In the genomic region with DNA sequence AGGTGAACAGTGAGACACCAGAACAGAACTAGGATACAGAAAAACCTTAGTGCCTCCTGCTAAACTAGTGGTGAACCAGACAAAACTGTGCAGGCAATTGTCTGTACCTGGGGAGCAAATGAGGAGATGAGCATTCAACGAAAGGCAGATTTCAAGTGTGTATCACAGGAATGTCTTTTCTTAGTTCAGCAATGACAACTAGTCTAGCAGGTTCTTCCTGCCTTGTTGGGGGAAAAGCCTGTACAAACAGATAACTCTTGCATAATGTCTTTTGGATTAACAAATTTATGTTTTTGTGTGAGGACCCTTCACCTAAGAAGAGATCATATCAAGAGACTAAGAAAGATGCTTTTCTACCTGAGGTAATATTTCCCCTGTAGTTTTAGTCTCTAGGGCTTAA, we compare ENCODE assay signal across 31 cellular contexts. TPM values are rescaled to one million over a fixed set of nuclear protein-coding genes. Genes with fewer than 3 reads are reported as not detected.
DNase-seq lines count a peak whose midpoint lies in the region; ATAC-seq, FAIRE-seq and TF ChIP-seq lines count a peak whose summit lies in the region.
"Had no signal": no experiment of that assay in that cellular context is flagged by ENCODE, and none has a peak within 500 bp of the region (broad histone marks: within the 10 kb centered on the region; RNA-seq: fewer than 3 reads in every experiment).

No MANE protein-coding gene starts in this region.

- H3K4me3 ChIP-seq in HUES64 (ENCODE audit: low read length), result no peak overlapping the region
- H3K4me3 ChIP-seq in bronchial epithelial cell (ENCODE audit: low read depth, low read length), result no peak overlapping the region
- no peak overlapping the region for H3K4me3 ChIP-seq in trophoblast cell (ENCODE audit: low read depth, low read length)
- H3K4me3 ChIP-seq: adrenal gland, BLaER1, dorsolateral prefrontal cortex, GM23338, ovary, skin epidermis, stomach, tibial artery had no signal

- no peak overlapping the region for H3K18ac ChIP-seq in trophoblast cell (ENCODE audit: low read length)

- peak; percentile 2 for DNase-seq in GM13976 (ENCODE audit: low spot score)
- DNase-seq in bronchial epithelial cell (ENCODE audit: low read depth), result peak; percentile 87
- DNase-seq in trophoblast cell, result peak; percentile 79 to 98
- DNase-seq in GM10248 (ENCODE audit: extremely low spot score), result no peak
- DNase-seq: activated CD4-positive, alpha-beta memory T cell treated with anti-CD3 and anti-CD28 coated beads for 36 hours; activated CD8-positive, alpha-beta memory T cell treated with anti-CD3 and anti-CD28 coated beads, Interleukin-2, amount 50 U/mL, for 4 hours; activated naive CD4-positive, alpha-beta T cell treated with anti-CD3 and anti-CD28 coated beads for 36 hours; adrenal gland; DMS79 treated with DMSO at 0.1 percent for 48 hours; dorsolateral prefrontal cortex; GDM1; HFFc6; NCI-H1092 treated with DMSO at 0.1 percent for 48 hours; NCI-H187 treated with DMSO at 0.1 percent for 48 hours; NCI-H2227 treated with DMSO at 0.1 percent for 48 hours; OCI-M1; ovary; retina; stimulated activated CD4-positive, alpha-beta T cell treated with anti-CD3 and anti-CD28 coated beads, Interleukin-2, amount 100 ng/mL, for 24 hours; stomach; T-helper 2 cell; tibial artery had no signal

- no peak overlapping the region for H3K27ac ChIP-seq in HUES64 (ENCODE audit: low read depth, low read length)
- peak overlapping the region; percentile 22 for H3K27ac ChIP-seq in trophoblast cell (ENCODE audit: low read depth, low read length)
- H3K27ac ChIP-seq: adrenal gland, BLaER1, dorsolateral prefrontal cortex, ovary, stomach, tibial artery had no signal

- H3K79me2 ChIP-seq in trophoblast cell (ENCODE audit: control insufficient read depth, insufficient read depth, low read length, poor library complexity), result no peaks in the 10 kb centered on the region

- no peaks in the 10 kb centered on the region for H3K79me1 ChIP-seq in trophoblast cell (ENCODE audit: low read length)

- H3K27me3 ChIP-seq in HUES64 (ENCODE audit: insufficient read depth, low read length) (no peaks in the 10 kb centered on the region), bronchial epithelial cell (ENCODE audit: control insufficient read depth, insufficient read depth, low read length) (no peaks in the 10 kb centered on the region), trophoblast cell (ENCODE audit: insufficient read depth, low read length) (no peaks in the 10 kb centered on the region)
- H3K27me3 ChIP-seq: adrenal gland, BLaER1, dorsolateral prefrontal cortex, ovary, stomach, tibial artery had no signal

- H2AK5ac ChIP-seq in trophoblast cell (ENCODE audit: low read length), result no peak overlapping the region

- POLR2A ChIA-PET in GM10248 (lab: Yijun Ruan, JAX), result no interaction called here

- no peak overlapping the region for H4K12ac ChIP-seq in trophoblast cell (ENCODE audit: low read depth, low read length)

- H3K4ac ChIP-seq in trophoblast cell (ENCODE audit: low read depth, low read length), result no peak overlapping the region

- no peak overlapping the region for H2BK120ac ChIP-seq in trophoblast cell (ENCODE audit: insufficient read depth, low read length, poor library complexity)

- H3K4me1 ChIP-seq in HUES64 (ENCODE audit: insufficient read depth, low read length) (peaks cover 1% of the 10 kb centered on the region), trophoblast cell (ENCODE audit: control insufficient read depth in 1 of 2, insufficient read depth in 2 of 2, low read length in 2 of 2) (peaks cover 0 to 3% of the 10 kb centered on the region in 2 experiments)
- H3K4me1 ChIP-seq: adrenal gland, BLaER1, tibial artery had no signal

- CTCF ChIA-PET in GM10248 (lab: Yijun Ruan, JAX), result interaction anchor here (1.9 kb wide), 1 partner anchor 256 kb away, joined by 7 read pairs; no protein-coding TSS in a partner anchor

- H3K23ac ChIP-seq in trophoblast cell (ENCODE audit: low read length), result no peak overlapping the region

- in situ Hi-C loops in GM13976 (cut with MboI; ENCODE audit: low sequenced_read_pairs, unreplicated experiment), result no loop called here

- no peak overlapping the region for H3K14ac ChIP-seq in trophoblast cell (ENCODE audit: low read length)

- H4K91ac ChIP-seq in trophoblast cell (ENCODE audit: low read depth, low read length), result no peak overlapping the region

- 90% methylated on average over 1 of the region's 1 CpG for WGBS in HUES64
- WGBS in trophoblast cell (ENCODE audit: extremely low coverage, insufficient coverage, insufficient read length), result no CpG with 5 or more reads among the region's 1 CpG

- no peak for TF ChIP-seq CTCF in GM13976 (IDR thresholded peaks at IDR 0.05; ENCODE audit: borderline replicate concordance, control extremely low read depth, extremely low read depth, insufficient read depth, missing control alignments)
- no peak for TF ChIP-seq CTCF in bronchial epithelial cell (IDR thresholded peaks at IDR 0.05; ENCODE audit: insufficient read depth, low read length, severe bottlenecking)
- TF ChIP-seq CTCF in GM10248 (IDR thresholded peaks at IDR 0.05; ENCODE audit: control extremely low read depth, extremely low read depth, low read depth, missing control alignments), result no peak

- H3K36me3 ChIP-seq in HUES64 (ENCODE audit: insufficient read depth, low read length), result no peaks in the 10 kb centered on the region
- no peaks in the 10 kb centered on the region for H3K36me3 ChIP-seq in bronchial epithelial cell (ENCODE audit: control insufficient read depth, insufficient read depth, low read length)
- no peaks in the 10 kb centered on the region for H3K36me3 ChIP-seq in trophoblast cell (ENCODE audit: control insufficient read depth in 1 of 2, insufficient read depth in 2 of 2, low read length in 2 of 2)
- H3K36me3 ChIP-seq: adrenal gland, BLaER1, ovary, stomach, tibial artery had no signal

- 0 out of 2 replicates have a peak overlapping the region, but pooled peaks have one; percentile 26 for H3K9ac ChIP-seq in HUES64 (ENCODE audit: low read depth, low read length)
- H3K9ac ChIP-seq in trophoblast cell (ENCODE audit: low read length), result no peak overlapping the region
- H3K9ac ChIP-seq: BLaER1 had no signal

- H3K9me3 ChIP-seq in HUES64 (ENCODE audit: insufficient read depth, low read depth, low read length), result no peaks in the 10 kb centered on the region
- no peaks in the 10 kb centered on the region for H3K9me3 ChIP-seq in trophoblast cell (ENCODE audit: insufficient read depth, low read depth, low read length)
- H3K9me3 ChIP-seq: adrenal gland, BLaER1, ovary, stomach, tibial artery had no signal

- no peak overlapping the region for H2AFZ ChIP-seq in trophoblast cell (ENCODE audit: insufficient read depth, low read length, poor library complexity)
- H2AFZ ChIP-seq: GM23338 had no signal

- no peak overlapping the region for H4K8ac ChIP-seq in trophoblast cell (ENCODE audit: low read depth, low read length)

- H2BK12ac ChIP-seq in trophoblast cell (ENCODE audit: low read length), result no peak overlapping the region

- no peak overlapping the region for H2BK5ac ChIP-seq in trophoblast cell (ENCODE audit: low read depth, low read length, poor library complexity)

- ATAC-seq in GM21825 (IDR thresholded peaks at IDR 0.05; ENCODE audit: unreplicated experiment) (no peak), HG03025 (IDR thresholded peaks at IDR 0.05; ENCODE audit: low FRiP score, unreplicated experiment) (no peak)
- ATAC-seq: activated CD4-positive, CD25-positive, alpha-beta regulatory T cell treated with anti-CD3 and anti-CD28 coated beads, Interleukin-2, amount 50 U/mL, for 24 hours; GM23338; Right ventricle myocardium inferior had no signal

- FAIRE-seq in bronchial epithelial cell (lab: Jason Lieb, UNC), result peak; percentile 77
- FAIRE-seq: endometrium had no signal

- H3K4me2 ChIP-seq in trophoblast cell (ENCODE audit: low read length), result peak overlapping the region; percentile 1
- H3K4me2 ChIP-seq: BLaER1, GM23338 had no signal

RNA-seq across cellular contexts. Expression of a gene that starts 21.8 kb away (rescaled TPM):
- polyA plus RNA-seq in HUES64 (2013, experiment 1 of 2), result 11.1 TPM
- 11.7 TPM for polyA plus RNA-seq in HUES64 (2013, experiment 2 of 2)
- total RNA-seq in bronchial epithelial cell, result 37.9 and 63.0 TPM in 2 replicates
- polyA plus RNA-seq in trophoblast cell (2013), result 16.0 and 16.1 TPM in 2 replicates
